ENCODE assay signal across 1 cellular context in the genomic region with DNA sequence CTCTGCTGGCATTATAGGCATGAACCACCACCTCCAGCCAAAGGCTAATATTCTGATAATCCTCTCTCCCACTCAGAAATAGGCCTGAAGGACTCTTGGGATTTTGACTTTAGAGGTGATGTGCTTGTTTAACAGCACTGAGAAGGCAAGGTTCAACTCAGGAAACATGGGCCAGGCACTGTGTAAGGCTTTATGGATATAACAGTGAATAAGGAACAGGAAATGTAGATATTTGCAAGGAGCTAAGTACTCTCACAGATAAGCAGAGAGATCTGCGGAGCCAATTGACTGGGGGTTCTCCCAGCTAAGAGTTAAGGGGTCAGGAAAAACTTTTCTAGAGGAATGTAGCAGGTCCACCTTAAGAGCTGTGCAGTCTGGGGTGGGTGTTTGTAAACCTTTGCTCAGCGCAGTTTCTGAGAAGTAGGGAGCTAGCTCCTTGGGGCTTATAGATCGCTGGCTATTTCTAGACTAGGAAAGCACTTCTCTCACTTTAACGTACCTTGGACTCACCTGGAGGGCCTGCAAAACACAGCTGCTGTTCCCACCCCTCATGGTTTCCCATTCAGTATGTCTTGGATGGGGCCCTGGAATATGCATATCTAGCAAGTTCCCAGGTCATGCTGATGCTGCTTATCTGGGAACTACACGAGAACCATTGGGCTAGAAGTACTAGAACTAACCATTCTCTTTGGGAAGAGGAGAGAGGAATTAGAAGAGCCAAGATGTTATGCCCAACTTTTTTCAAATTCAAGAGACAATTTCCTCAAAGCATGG.
TF ChIP-seq lines count a peak whose summit lies in the region.

No MANE protein-coding gene starts in this region.

TF ChIP-seq in HepG2, 621 proteins besides CTCF, POLR2A, EP300 and RAD21:
- TF ChIP-seq, protein P1, sequence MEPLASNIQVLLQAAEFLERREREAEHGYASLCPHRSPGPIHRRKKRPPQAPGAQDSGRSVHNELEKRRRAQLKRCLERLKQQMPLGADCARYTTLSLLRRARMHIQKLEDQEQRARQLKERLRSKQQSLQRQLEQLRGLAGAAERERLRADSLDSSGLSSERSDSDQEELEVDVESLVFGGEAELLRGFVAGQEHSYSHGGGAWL (CRISPR knock-in tag; IDR thresholded peaks at IDR 0.05) = no peak
- no peak for TF ChIP-seq NFIB (CRISPR knock-in tag; IDR thresholded peaks at IDR 0.05; ENCODE audit: borderline replicate concordance)
- no peak for TF ChIP-seq ZNF766 (CRISPR knock-in tag; IDR thresholded peaks at IDR 0.05; ENCODE audit: borderline replicate concordance)
- no peak for TF ChIP-seq ZNF792 (CRISPR knock-in tag; IDR thresholded peaks at IDR 0.05)
- TF ChIP-seq, protein P2, sequence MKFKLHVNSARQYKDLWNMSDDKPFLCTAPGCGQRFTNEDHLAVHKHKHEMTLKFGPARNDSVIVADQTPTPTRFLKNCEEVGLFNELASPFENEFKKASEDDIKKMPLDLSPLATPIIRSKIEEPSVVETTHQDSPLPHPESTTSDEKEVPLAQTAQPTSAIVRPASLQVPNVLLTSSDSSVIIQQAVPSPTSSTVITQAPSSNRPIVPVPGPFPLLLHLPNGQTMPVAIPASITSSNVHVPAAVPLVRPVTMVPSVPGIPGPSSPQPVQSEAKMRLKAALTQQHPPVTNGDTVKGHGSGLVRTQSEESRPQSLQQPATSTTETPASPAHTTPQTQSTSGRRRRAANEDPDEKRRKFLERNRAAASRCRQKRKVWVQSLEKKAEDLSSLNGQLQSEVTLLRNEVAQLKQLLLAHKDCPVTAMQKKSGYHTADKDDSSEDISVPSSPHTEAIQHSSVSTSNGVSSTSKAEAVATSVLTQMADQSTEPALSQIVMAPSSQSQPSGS (CRISPR knock-in tag; IDR thresholded peaks at IDR 0.05) = no peak
- no peak for TF ChIP-seq SP4 (CRISPR knock-in tag; IDR thresholded peaks at IDR 0.05)
- no peak for TF ChIP-seq HNF4G (IDR thresholded peaks at IDR 0.05; ENCODE audit: borderline replicate concordance, low read depth, low read length)
- no peak for TF ChIP-seq HNF4G (CRISPR knock-in tag; IDR thresholded peaks at IDR 0.05; ENCODE audit: borderline replicate concordance, low read depth)
- TF ChIP-seq, protein P3, sequence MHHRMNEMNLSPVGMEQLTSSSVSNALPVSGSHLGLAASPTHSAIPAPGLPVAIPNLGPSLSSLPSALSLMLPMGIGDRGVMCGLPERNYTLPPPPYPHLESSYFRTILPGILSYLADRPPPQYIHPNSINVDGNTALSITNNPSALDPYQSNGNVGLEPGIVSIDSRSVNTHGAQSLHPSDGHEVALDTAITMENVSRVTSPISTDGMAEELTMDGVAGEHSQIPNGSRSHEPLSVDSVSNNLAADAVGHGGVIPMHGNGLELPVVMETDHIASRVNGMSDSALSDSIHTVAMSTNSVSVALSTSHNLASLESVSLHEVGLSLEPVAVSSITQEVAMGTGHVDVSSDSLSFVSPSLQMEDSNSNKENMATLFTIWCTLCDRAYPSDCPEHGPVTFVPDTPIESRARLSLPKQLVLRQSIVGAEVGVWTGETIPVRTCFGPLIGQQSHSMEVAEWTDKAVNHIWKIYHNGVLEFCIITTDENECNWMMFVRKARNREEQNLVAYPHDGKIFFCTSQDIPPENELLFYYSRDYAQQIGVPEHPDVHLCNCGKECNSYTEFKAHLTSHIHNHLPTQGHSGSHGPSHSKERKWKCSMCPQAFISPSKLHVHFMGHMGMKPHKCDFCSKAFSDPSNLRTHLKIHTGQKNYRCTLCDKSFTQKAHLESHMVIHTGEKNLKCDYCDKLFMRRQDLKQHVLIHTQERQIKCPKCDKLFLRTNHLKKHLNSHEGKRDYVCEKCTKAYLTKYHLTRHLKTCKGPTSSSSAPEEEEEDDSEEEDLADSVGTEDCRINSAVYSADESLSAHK (CRISPR knock-in tag; IDR thresholded peaks at IDR 0.05; ENCODE audit: borderline replicate concordance) = no peak
- TF ChIP-seq ETV6 (CRISPR knock-in tag; conservative IDR thresholded peaks at IDR 0.05) = no peak
- no peak for TF ChIP-seq ZNF333 (CRISPR knock-in tag; IDR thresholded peaks at IDR 0.05; ENCODE audit: borderline replicate concordance)
- TF ChIP-seq SNRNP70 (IDR thresholded peaks at IDR 0.05; ENCODE audit: low read depth, low read length) = no peak
- TF ChIP-seq, protein P4, sequence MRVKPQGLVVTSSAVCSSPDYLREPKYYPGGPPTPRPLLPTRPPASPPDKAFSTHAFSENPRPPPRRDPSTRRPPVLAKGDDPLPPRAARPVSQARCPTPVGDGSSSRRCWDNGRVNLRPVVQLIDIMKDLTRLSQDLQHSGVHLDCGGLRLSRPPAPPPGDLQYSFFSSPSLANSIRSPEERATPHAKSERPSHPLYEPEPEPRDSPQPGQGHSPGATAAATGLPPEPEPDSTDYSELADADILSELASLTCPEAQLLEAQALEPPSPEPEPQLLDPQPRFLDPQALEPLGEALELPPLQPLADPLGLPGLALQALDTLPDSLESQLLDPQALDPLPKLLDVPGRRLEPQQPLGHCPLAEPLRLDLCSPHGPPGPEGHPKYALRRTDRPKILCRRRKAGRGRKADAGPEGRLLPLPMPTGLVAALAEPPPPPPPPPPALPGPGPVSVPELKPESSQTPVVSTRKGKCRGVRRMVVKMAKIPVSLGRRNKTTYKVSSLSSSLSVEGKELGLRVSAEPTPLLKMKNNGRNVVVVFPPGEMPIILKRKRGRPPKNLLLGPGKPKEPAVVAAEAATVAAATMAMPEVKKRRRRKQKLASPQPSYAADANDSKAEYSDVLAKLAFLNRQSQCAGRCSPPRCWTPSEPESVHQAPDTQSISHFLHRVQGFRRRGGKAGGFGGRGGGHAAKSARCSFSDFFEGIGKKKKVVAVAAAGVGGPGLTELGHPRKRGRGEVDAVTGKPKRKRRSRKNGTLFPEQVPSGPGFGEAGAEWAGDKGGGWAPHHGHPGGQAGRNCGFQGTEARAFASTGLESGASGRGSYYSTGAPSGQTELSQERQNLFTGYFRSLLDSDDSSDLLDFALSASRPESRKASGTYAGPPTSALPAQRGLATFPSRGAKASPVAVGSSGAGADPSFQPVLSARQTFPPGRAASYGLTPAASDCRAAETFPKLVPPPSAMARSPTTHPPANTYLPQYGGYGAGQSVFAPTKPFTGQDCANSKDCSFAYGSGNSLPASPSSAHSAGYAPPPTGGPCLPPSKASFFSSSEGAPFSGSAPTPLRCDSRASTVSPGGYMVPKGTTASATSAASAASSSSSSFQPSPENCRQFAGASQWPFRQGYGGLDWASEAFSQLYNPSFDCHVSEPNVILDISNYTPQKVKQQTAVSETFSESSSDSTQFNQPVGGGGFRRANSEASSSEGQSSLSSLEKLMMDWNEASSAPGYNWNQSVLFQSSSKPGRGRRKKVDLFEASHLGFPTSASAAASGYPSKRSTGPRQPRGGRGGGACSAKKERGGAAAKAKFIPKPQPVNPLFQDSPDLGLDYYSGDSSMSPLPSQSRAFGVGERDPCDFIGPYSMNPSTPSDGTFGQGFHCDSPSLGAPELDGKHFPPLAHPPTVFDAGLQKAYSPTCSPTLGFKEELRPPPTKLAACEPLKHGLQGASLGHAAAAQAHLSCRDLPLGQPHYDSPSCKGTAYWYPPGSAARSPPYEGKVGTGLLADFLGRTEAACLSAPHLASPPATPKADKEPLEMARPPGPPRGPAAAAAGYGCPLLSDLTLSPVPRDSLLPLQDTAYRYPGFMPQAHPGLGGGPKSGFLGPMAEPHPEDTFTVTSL (CRISPR knock-in tag; IDR thresholded peaks at IDR 0.05; ENCODE audit: borderline replicate concordance) = no peak
